In genomic region chrX:24024819-24025740, GRCh38 we compare ENCODE assay signal across 8 cellular contexts. TPM values are rescaled to one million over a fixed set of nuclear protein-coding genes. Genes with fewer than 3 reads are reported as not detected.
DNase-seq lines count a peak whose midpoint lies in the region; ATAC-seq and TF ChIP-seq lines count a peak whose summit lies in the region.

No MANE protein-coding gene starts in this region.

- H3K79me2 ChIP-seq in Karpas-422 (ENCODE audit: low read length): peaks cover 50% of the 10 kb centered on the region

- peaks cover 40% of the 10 kb centered on the region for H3K4me1 ChIP-seq in Karpas-422 (ENCODE audit: low read length)

- no peaks in the 10 kb centered on the region for H3K9me3 ChIP-seq in Karpas-422 (ENCODE audit: low read length)

- H3K9ac ChIP-seq in Karpas-422 (ENCODE audit: low read length): peak overlapping the region; percentile 86

- H3K27me3 Mint-ChIP-seq in activated T-helper 17 cell treated with anti-CD3 and anti-CD28 coated beads, Interleukin-2, amount 50 U/mL, for 72 hours: no peaks in the 10 kb centered on the region
- no peaks in the 10 kb centered on the region for H3K27me3 Mint-ChIP-seq in nephron (ENCODE audit: low read depth)

- peak overlapping the region; percentile 86 for H3K4me3 Mint-ChIP-seq in activated T-helper 17 cell treated with anti-CD3 and anti-CD28 coated beads, Interleukin-2, amount 50 U/mL, for 72 hours
- H3K4me3 Mint-ChIP-seq in nephron: peak overlapping the region; percentile 84 to 94 (median 94)

- ATAC-seq in GM21825 (IDR thresholded peaks at IDR 0.05; ENCODE audit: unreplicated experiment): peak; percentile 91
- ATAC-seq in activated T-helper 17 cell treated with anti-CD3 and anti-CD28 coated beads, Interleukin-2, amount 50 U/mL, for 72 hours (replicated peaks): peak; percentile 92

- H3K9me2 ChIP-seq in Karpas-422 (replicated peaks; ENCODE audit: insufficient read depth, low read length): no peaks in the 10 kb centered on the region

- H3K4me2 ChIP-seq in Karpas-422 (ENCODE audit: low read depth, low read length, poor library complexity, severe bottlenecking): peak overlapping the region; percentile 87

- TF ChIP-seq CTCF in nephron (IDR thresholded peaks at IDR 0.05; ENCODE audit: unreplicated experiment in 3 of 3): peak in 1 of 3 experiments; percentile 42

- no peaks in the 10 kb centered on the region for H3K9me3 Mint-ChIP-seq in activated T-helper 17 cell treated with anti-CD3 and anti-CD28 coated beads, Interleukin-2, amount 50 U/mL, for 72 hours
- H3K9me3 Mint-ChIP-seq in nephron: no peaks in the 10 kb centered on the region

- peaks cover 6% of the 10 kb centered on the region; the same call in 1 of the 2 replicates for H4K20me1 ChIP-seq in Karpas-422 (ENCODE audit: insufficient read depth, low read depth, low read length)

- no peaks in the 10 kb centered on the region for H3K27me3 ChIP-seq in Karpas-422 (ENCODE audit: low read length)

- H3K27ac ChIP-seq in Karpas-422 (ENCODE audit: low read length): peak overlapping the region; percentile 90

- H3K4me1 Mint-ChIP-seq in activated T-helper 17 cell treated with anti-CD3 and anti-CD28 coated beads, Interleukin-2, amount 50 U/mL, for 72 hours: peaks cover 13% of the 10 kb centered on the region
- peaks cover 32% of the 10 kb centered on the region for H3K4me1 Mint-ChIP-seq in nephron

- DNase-seq in ELF-1 (ENCODE audit: low read depth, low spot score) (peak; percentile 90), Karpas-422 (peak; percentile 93), RPMI7951 (ENCODE audit: low read depth) (peak; percentile 90), fibroblast of peridontal ligament (ENCODE audit: extremely low read depth) (peak; percentile 89)
- peak; percentile 74 for DNase-seq in stimulated activated naive CD4-positive, alpha-beta T cell treated with Interleukin-2 at 50 U/mL for 16 hours (lab: John Stamatoyannopoulos, UW)

- H3K36me3 ChIP-seq in Karpas-422 (ENCODE audit: insufficient read depth, low read length): no peaks in the 10 kb centered on the region

- no peak overlapping the region for H3K27ac Mint-ChIP-seq in activated T-helper 17 cell treated with anti-CD3 and anti-CD28 coated beads, Interleukin-2, amount 50 U/mL, for 72 hours
- H3K27ac Mint-ChIP-seq in nephron: peak overlapping the region; percentile 97 to 100 (median 99)

- H2AFZ ChIP-seq in Karpas-422 (ENCODE audit: low read length): no peak overlapping the region

- H3K4me3 ChIP-seq in Karpas-422 (ENCODE audit: low read length): peak overlapping the region; percentile 79

- H3K36me3 Mint-ChIP-seq in activated T-helper 17 cell treated with anti-CD3 and anti-CD28 coated beads, Interleukin-2, amount 50 U/mL, for 72 hours (ENCODE audit: low read depth): peaks cover 22% of the 10 kb centered on the region
- peaks cover 16% of the 10 kb centered on the region for H3K36me3 Mint-ChIP-seq in nephron (ENCODE audit: low read depth)

RNA-seq across cellular contexts. Expression of gene KLHL15, which starts 1.9 kb away (rescaled TPM):
- total RNA-seq in Karpas-422 (2014; rRNA removed; shearing (Covaris generic); ENCODE audit: low replicate concordance): 12.7 and 23.7 TPM in 2 replicates
- total RNA-seq in RPMI7951 (2014; rRNA removed; shearing (Covaris generic)): 12.8 and 14.7 TPM in 2 replicates
- total RNA-seq in activated T-helper 17 cell treated with anti-CD3 and anti-CD28 coated beads, Interleukin-2, amount 50 U/mL, for 72 hours: 10 to 100 TPM in 1 of 2 donors, 1 to 10 TPM in 1; 8.3 to 17.6 TPM

RNA-seq across cellular contexts. Expression of gene EIF2S3, which starts 29.7 kb away (rescaled TPM):
- 160 and 198 TPM in 2 replicates for total RNA-seq in Karpas-422 (2014; rRNA removed; shearing (Covaris generic); ENCODE audit: low replicate concordance)
- 207 and 214 TPM in 2 replicates for total RNA-seq in RPMI7951 (2014; rRNA removed; shearing (Covaris generic))
- total RNA-seq in activated T-helper 17 cell treated with anti-CD3 and anti-CD28 coated beads, Interleukin-2, amount 50 U/mL, for 72 hours: 100 to 1,000 TPM; 169 to 225 TPM

Comparison
In these comparisons a context has a peak if more than half of its experiments do, and no peak if none do; other contexts are left out.
1. Peak in every context shown above with its lines: DNase-seq, ATAC-seq, H3K4me3 ChIP-seq and H3K27ac ChIP-seq.